ENCODE assay signal across 20 cellular contexts in genomic region chr2:85838181-85838580, GRCh38. TPM values are rescaled to one million over a fixed set of nuclear protein-coding genes. Genes with fewer than 3 reads are reported as not detected.
DNase-seq lines count a peak whose midpoint lies in the region; ATAC-seq and TF ChIP-seq lines count a peak whose summit lies in the region.
"Had no signal": no experiment of that assay in that cellular context is flagged by ENCODE, and none has a peak within 500 bp of the region (broad histone marks: within the 10 kb centered on the region; RNA-seq: fewer than 3 reads in every experiment).

No MANE protein-coding gene starts in this region.

- no peaks in the 10 kb centered on the region for H3K36me3 ChIP-seq in GM06990 (ENCODE audit: control insufficient read depth, insufficient read depth, low read length)
- H3K36me3 ChIP-seq: brain microvascular endothelial cell, neutrophil, transverse colon had no signal

- H3K4me3 ChIP-seq in GM06990 (replicated peaks; ENCODE audit: low read depth, low read length): no peak overlapping the region
- H3K4me3 ChIP-seq: BLaER1, transverse colon had no signal

- DNase-seq in GM06990 (ENCODE audit: extremely low read depth, insufficient read length) (no peak), HT1080 (ENCODE audit: low read depth) (peak; percentile 40), cerebellar cortex (ENCODE audit: low spot score) (peak; percentile 58), AG08395 (ENCODE audit: low spot score) (no peak), kidney glomerular epithelial cell (lab: John Stamatoyannopoulos, UW) (no peak)
- no peak for DNase-seq in naive thymus-derived CD8-positive, alpha-beta T cell
- DNase-seq in effector CD4-positive, alpha-beta T cell: no peak
- DNase-seq: activated CD4-positive, alpha-beta T cell treated with anti-CD3 and anti-CD28 coated beads, Interleukin-2, amount 50 U/mL, for 48 hours; activated T-cell treated with anti-CD3 and anti-CD28 coated beads, Interleukin-2, amount 50 U/mL, for 24 hours; brain microvascular endothelial cell; DMS153; kidney; NCI-H774; stimulated activated CD4-positive, alpha-beta T cell treated with anti-CD3 and anti-CD28 coated beads, Interleukin-15, amount 100 ng/mL, for 24 hours; stimulated activated naive CD8-positive, alpha-beta T cell treated with anti-CD3 and anti-CD28 coated beads, Interleukin-15, Interleukin-2, amounts not matched to agents 100 U/mL and 50 U/mL, for 24 hours; transverse colon had no signal

- H3K4me1 Mint-ChIP-seq in naive thymus-derived CD8-positive, alpha-beta T cell: peaks cover 9 to 33% (median 23%) of the 10 kb centered on the region in 4 donors

- peaks cover 9 to 40% (median 27%) of the 10 kb centered on the region in 3 donors for H3K36me3 Mint-ChIP-seq in naive thymus-derived CD8-positive, alpha-beta T cell

- TF ChIP-seq CTCF in GM06990 (IDR thresholded peaks at IDR 0.05; ENCODE audit: insufficient read depth, low read length, poor library complexity, severe bottlenecking): peak; percentile 16

- peaks cover 0 to 2% (median 0%) of the 10 kb centered on the region in 9 donors for H3K9me3 Mint-ChIP-seq in naive thymus-derived CD8-positive, alpha-beta T cell

- peak overlapping the region in 1 of 10 donors; percentile 54 for H3K4me3 Mint-ChIP-seq in naive thymus-derived CD8-positive, alpha-beta T cell
- H3K4me3 Mint-ChIP-seq: activated naive CD8-positive, alpha-beta T cell; activated T-cell treated with anti-CD3 and anti-CD28 coated beads, Interleukin-2, amount 50 U/mL, for 24 hours had no signal

- no peaks in the 10 kb centered on the region for H3K27me3 Mint-ChIP-seq in naive thymus-derived CD8-positive, alpha-beta T cell
- H3K27me3 Mint-ChIP-seq: activated naive CD8-positive, alpha-beta T cell; activated T-cell treated with anti-CD3 and anti-CD28 coated beads, Interleukin-2, amount 50 U/mL, for 24 hours had no signal

- POLR2A ChIA-PET in naive thymus-derived CD8-positive, alpha-beta T cell (lab: Charles Lee): interaction anchor here (3.0 kb wide), 1 partner anchor 16 kb away, joined by 9 read pairs; no protein-coding TSS in a partner anchor

- ATAC-seq in naive thymus-derived CD8-positive, alpha-beta T cell: no peak
- ATAC-seq in HG02610 (IDR thresholded peaks at IDR 0.05; ENCODE audit: unreplicated experiment): no peak
- ATAC-seq: stimulated activated naive CD8-positive, alpha-beta T cell treated with anti-CD3 and anti-CD28 coated beads, Interleukin-15, Interleukin-2, amounts not matched to agents 100 U/mL and 50 U/mL, for 24 hours had no signal

- no peaks in the 10 kb centered on the region for H3K27me3 ChIP-seq in GM06990 (replicated peaks; ENCODE audit: control insufficient read depth, insufficient read depth, low read length)
- H3K27me3 ChIP-seq: BLaER1, brain microvascular endothelial cell, neutrophil, transverse colon had no signal

- H3K27ac Mint-ChIP-seq in naive thymus-derived CD8-positive, alpha-beta T cell: peak overlapping the region; percentile 20 to 94 (median 80)
- H3K27ac Mint-ChIP-seq: activated T-cell treated with anti-CD3 and anti-CD28 coated beads, Interleukin-2, amount 50 U/mL, for 24 hours had no signal

RNA-seq across cellular contexts. Expression of gene ST3GAL5, which starts 50.6 kb away (rescaled TPM):
- 1.2 TPM in 2 replicates for total RNA-seq in HT1080 (2014; rRNA removed; shearing (Covaris generic))
- 2.0 and 2.9 TPM in 2 replicates for polyA plus RNA-seq in HT1080 (2015; cell fraction: cytosol; rRNA removed)
- 2.4 and 2.5 TPM in 2 replicates for polyA plus RNA-seq in HT1080 (2015; cell fraction: nucleus; rRNA removed)
- total RNA-seq in naive thymus-derived CD8-positive, alpha-beta T cell: 10 to 100 TPM; 42.1 to 44.1 TPM
- 10 to 100 TPM; 17.1 to 23.8 (median 17.3) TPM for polyA plus RNA-seq in naive thymus-derived CD8-positive, alpha-beta T cell

Comparison
In these comparisons a context has a peak if more than half of its experiments do, and no peak if none do; other contexts are left out.
1. DNase-seq: peak in HT1080 (single experiment) and cerebellar cortex (single experiment); none in GM06990 (single experiment), naive thymus-derived CD8-positive, alpha-beta T cell (0 of 10), effector CD4-positive, alpha-beta T cell (single experiment), AG08395 (single experiment) and kidney glomerular epithelial cell (single experiment).
2. RNA of gene ST3GAL5, which starts 50.6 kb away (total RNA-seq): 42.1 to 44.1 TPM in naive thymus-derived CD8-positive, alpha-beta T cell; 1.2 TPM in HT1080; every median in the first group is over 10 times any median in the second.